Comparison of ENCODE assay signal across 9 cellular contexts in genomic region chr17:7930841-7931631, GRCh38. TPM values are rescaled to one million over a fixed set of nuclear protein-coding genes. Genes with fewer than 3 reads are reported as not detected.
DNase-seq lines count a peak whose midpoint lies in the region; ATAC-seq and TF ChIP-seq lines count a peak whose summit lies in the region.
"Had no signal": no experiment of that assay in that cellular context is flagged by ENCODE, and none has a peak within 500 bp of the region (broad histone marks: within the 10 kb centered on the region; RNA-seq: fewer than 3 reads in every experiment).

No MANE protein-coding gene starts in this region.

- peaks cover 21 to 38% of the 10 kb centered on the region in 2 experiments; a peak in 3 of 4 replicates for H3K4me1 ChIP-seq in SK-N-SH (ENCODE audit: control insufficient read depth in 1 of 2, insufficient read depth in 2 of 2, low read depth in 1 of 2, low read length in 1 of 2)

- ATAC-seq in sciatic nerve (no peak), GM18868 (IDR thresholded peaks at IDR 0.05; ENCODE audit: unreplicated experiment) (no peak)

- H4K20me1 ChIP-seq in SK-N-SH (ENCODE audit: insufficient read depth): 0 out of 2 replicates have a peak, but pooled peaks cover 9% of the 10 kb centered on the region

- H3F3A ChIP-seq in SK-N-SH (replicated peaks; ENCODE audit: insufficient read depth): peaks cover 4% of the 10 kb centered on the region

- peaks cover 11 to 15% of the 10 kb centered on the region in 2 experiments for H3K36me3 ChIP-seq in SK-N-SH (replicated peaks in 1 of 2; ENCODE audit: control insufficient read depth in 1 of 2, insufficient read depth in 2 of 2, low read length in 1 of 2)

- peak overlapping the region; percentile 80 for H3K9ac ChIP-seq in SK-N-SH

- TF ChIP-seq CTCF in SK-N-SH (IDR thresholded peaks at IDR 0.05) (no peak), fibroblast of the aortic adventitia (IDR thresholded peaks at IDR 0.05; ENCODE audit: insufficient read depth, low read length) (no peak)

- H3K27me3 ChIP-seq in SK-N-SH (ENCODE audit: insufficient read depth): no peaks in the 10 kb centered on the region

- H3K27ac ChIP-seq in SK-N-SH (ENCODE audit: low read depth in 2 of 2, low read length in 1 of 2): peak overlapping the region in 1 of 2 experiments; percentile 83; a peak in 3 of 4 replicates

- intact Hi-C loops in sciatic nerve (cut with DNase I): no loop called here

- H2AFZ ChIP-seq in SK-N-SH (ENCODE audit: low read depth): peak overlapping the region; percentile 82; the same call in 1 of the 2 replicates

- CTCF ChIA-PET in SK-N-SH (lab: Yijun Ruan, JAX): interaction anchor here (0.7 to 8.2 kb wide), 9 partner anchors 15 to 188 kb away, joined by 3 to 61 read pairs (median 5); partner anchors contain the start of gene RNF227

- TF ChIP-seq EP300 in SK-N-SH (IDR thresholded peaks at IDR 0.05; ENCODE audit: borderline replicate concordance in 1 of 2, low read depth in 1 of 2, low read length in 1 of 2): no peak

- H3K4me3 ChIP-seq in SK-N-SH (ENCODE audit: low read depth in 2 of 2, low read length in 1 of 2): peak overlapping the region; percentile 99 to 100
- peak overlapping the region; percentile 100 for H3K4me3 ChIP-seq in fibroblast of the aortic adventitia (ENCODE audit: low read depth, low read length)

- peak; percentile 29 for DNase-seq in GM19238 (ENCODE audit: insufficient read length, low spot score)
- DNase-seq in SK-N-SH: no peak
- DNase-seq in fibroblast of the aortic adventitia (ENCODE audit: low read depth): no peak
- DNase-seq in sciatic nerve (ENCODE audit: low spot score): peak; percentile 53
- DNase-seq in inferior parietal cortex (ENCODE audit: extremely low spot score): no peak
- no peak for DNase-seq in NK-92 (lab: John Stamatoyannopoulos, UW; ENCODE audit: unreplicated experiment)
- no peak for DNase-seq in amniotic stem cell (lab: John Stamatoyannopoulos, UW)

- peaks cover 52% of the 10 kb centered on the region for H3K79me2 ChIP-seq in SK-N-SH (ENCODE audit: insufficient read depth)

- H3K4me2 ChIP-seq in SK-N-SH: peak overlapping the region; percentile 96

- H3K9me2 ChIP-seq in SK-N-SH: no peaks in the 10 kb centered on the region

- POLR2A ChIA-PET in SK-N-SH (lab: Yijun Ruan, JAX): interaction anchor here (1.0 to 2.7 kb wide), 3 partner anchors 13 to 46 kb away, joined by 5 to 11 read pairs (median 8); partner anchors contain the start of gene RNF227

- no peak for TF ChIP-seq RAD21 in SK-N-SH (IDR thresholded peaks at IDR 0.05; ENCODE audit: low read length)

- 27% methylated on average over 20 of the region's 20 CpGs for WGBS in SK-N-SH (ENCODE audit: low lambda C conversion rate)

- no peaks in the 10 kb centered on the region for H3K9me3 ChIP-seq in SK-N-SH

TF ChIP-seq in SK-N-SH, 30 proteins besides CTCF, POLR2A, EP300 and RAD21:
- TF ChIP-seq USF2 (IDR thresholded peaks at IDR 0.05; ENCODE audit: borderline replicate concordance, low read depth, low read length) (no peak), POLR2AphosphoS5 (IDR thresholded peaks at IDR 0.05; ENCODE audit: low read depth, low read length) (no peak), MXI1 (IDR thresholded peaks at IDR 0.05; ENCODE audit: low read depth, low read length) (no peak), TAF1 (IDR thresholded peaks at IDR 0.05; ENCODE audit: borderline replicate concordance, low read depth, low read length) (no peak), GABPA (IDR thresholded peaks at IDR 0.05; ENCODE audit: low read depth) (no peak)

RNA-seq across cellular contexts. Expression of gene TRAPPC1, which starts 0.7 kb away (rescaled TPM):
- 390 and 555 TPM in 2 replicates for polyA plus RNA-seq in SK-N-SH (2012; rRNA removed)
- 477 and 538 TPM in 2 replicates for polyA plus RNA-seq in SK-N-SH (2012; cell fraction: cytosol; rRNA removed)
- 138 and 181 TPM in 2 replicates for polyA plus RNA-seq in SK-N-SH (2012; cell fraction: nucleus; rRNA removed)
- total RNA-seq in fibroblast of the aortic adventitia (ENCODE audit: low replicate concordance): 15.3 and 48.8 TPM in 2 replicates
- 78.3 TPM for total RNA-seq in sciatic nerve

RNA-seq across cellular contexts. Expression of gene CNTROB, which starts 1.0 kb away (rescaled TPM):
- 26.3 and 27.4 TPM in 2 replicates for polyA plus RNA-seq in SK-N-SH (2012; rRNA removed)
- polyA plus RNA-seq in SK-N-SH (2012; cell fraction: cytosol; rRNA removed): 13.4 and 18.4 TPM in 2 replicates
- polyA plus RNA-seq in SK-N-SH (2012; cell fraction: nucleus; rRNA removed): 98.5 and 103 TPM in 2 replicates
- total RNA-seq in fibroblast of the aortic adventitia (ENCODE audit: low replicate concordance) (31.4 and 34.9 TPM in 2 replicates), sciatic nerve (27.8 TPM)

RNA-seq across cellular contexts. Expression of gene KCNAB3, which starts 1.4 kb away (rescaled TPM):
- polyA plus RNA-seq in SK-N-SH (2012; rRNA removed): 4.4 and 5.1 TPM in 2 replicates
- polyA plus RNA-seq in SK-N-SH (2012; cell fraction: cytosol; rRNA removed): 0.80 and 1.3 TPM in 2 replicates
- polyA plus RNA-seq in SK-N-SH (2012; cell fraction: nucleus; rRNA removed): 50.1 and 51.1 TPM in 2 replicates
- 1.3 TPM in 1 of 2 replicates, not detected in the other for total RNA-seq in fibroblast of the aortic adventitia (ENCODE audit: low replicate concordance)
- 1.2 TPM for total RNA-seq in sciatic nerve
- total RNA-seq: M059J had no signal

RNA-seq across cellular contexts. Expression of gene RNF227, which starts 14.9 kb away (rescaled TPM):
- polyA plus RNA-seq in SK-N-SH (2012; rRNA removed): 7.4 and 9.0 TPM in 2 replicates
- polyA plus RNA-seq in SK-N-SH (2012; cell fraction: cytosol; rRNA removed): 6.0 and 10.3 TPM in 2 replicates
- polyA plus RNA-seq in SK-N-SH (2012; cell fraction: nucleus; rRNA removed): 10.3 and 20.5 TPM in 2 replicates
- total RNA-seq in fibroblast of the aortic adventitia (ENCODE audit: low replicate concordance) (2.8 and 27.4 TPM in 2 replicates), sciatic nerve (5.7 TPM)

RNA-seq across cellular contexts. Expression of gene CHD3, which starts 42.4 kb away (rescaled TPM):
- polyA plus RNA-seq in SK-N-SH (2012; rRNA removed): 55.2 and 56.2 TPM in 2 replicates
- 26.4 and 34.7 TPM in 2 replicates for polyA plus RNA-seq in SK-N-SH (2012; cell fraction: cytosol; rRNA removed)
- 200 and 219 TPM in 2 replicates for polyA plus RNA-seq in SK-N-SH (2012; cell fraction: nucleus; rRNA removed)
- total RNA-seq in fibroblast of the aortic adventitia (ENCODE audit: low replicate concordance): 81.5 and 143 TPM in 2 replicates
- 138 TPM for total RNA-seq in sciatic nerve

Comparison
In these comparisons a context has a peak if more than half of its experiments do, and no peak if none do; other contexts are left out.
1. DNase-seq: peak in GM19238 (single experiment) and sciatic nerve (single experiment); none in SK-N-SH (single experiment), fibroblast of the aortic adventitia (single experiment), inferior parietal cortex (single experiment), NK-92 (single experiment) and amniotic stem cell (single experiment).